In genomic region chr2:226378733-226379132, GRCh38 we compare ENCODE assay signal across 25 cellular contexts.
DNase-seq lines count a peak whose midpoint lies in the region; ATAC-seq and TF ChIP-seq lines count a peak whose summit lies in the region.
"Had no signal": no experiment of that assay in that cellular context is flagged by ENCODE, and none has a peak within 500 bp of the region (broad histone marks: within the 10 kb centered on the region; RNA-seq: fewer than 3 reads in every experiment).

No MANE protein-coding gene starts in this region.

- TF ChIP-seq CTCF in HFFc6 (IDR thresholded peaks at IDR 0.05), result no peak
- no peak for TF ChIP-seq CTCF in astrocyte of the spinal cord (IDR thresholded peaks at IDR 0.05; ENCODE audit: low read depth, low read length)
- no peak for TF ChIP-seq CTCF in dorsolateral prefrontal cortex (IDR thresholded peaks at IDR 0.05 in 54 of 56, conservative IDR thresholded peaks at IDR 0.05 in 2 of 56; ENCODE audit: low read depth in 1 of 56, partially characterized antibody in 56 of 56)

- peaks cover 4% of the 10 kb centered on the region; the same call in 1 of the 2 replicates for H3K36me3 Mint-ChIP-seq in HFFc6 (ENCODE audit: low read depth)
- H3K36me3 Mint-ChIP-seq: CD8-positive, alpha-beta T cell; naive thymus-derived CD4-positive, alpha-beta T cell had no signal

- no peaks in the 10 kb centered on the region for H3K9me3 Mint-ChIP-seq in HFFc6
- H3K9me3 Mint-ChIP-seq: CD8-positive, alpha-beta T cell had no signal

- ATAC-seq in HG03108 (IDR thresholded peaks at IDR 0.05; ENCODE audit: unreplicated experiment), result no peak
- ATAC-seq: CD8-positive, alpha-beta T cell; naive thymus-derived CD4-positive, alpha-beta T cell had no signal

- no peak overlapping the region for H3K4me3 Mint-ChIP-seq in HFFc6
- H3K4me3 Mint-ChIP-seq: CD8-positive, alpha-beta T cell; naive thymus-derived CD4-positive, alpha-beta T cell had no signal

- H3K27ac ChIP-seq in dorsolateral prefrontal cortex, result no peak overlapping the region
- H3K27ac ChIP-seq: esophagus squamous epithelium, sigmoid colon, thoracic aorta, VCaP had no signal

- H3K4me3 ChIP-seq in astrocyte of the spinal cord (ENCODE audit: low read depth, low read length), result no peak overlapping the region
- no peak overlapping the region for H3K4me3 ChIP-seq in dorsolateral prefrontal cortex
- H3K4me3 ChIP-seq: esophagus squamous epithelium, sigmoid colon, thoracic aorta had no signal

- DNase-seq in HFFc6, result peak; percentile 28
- peak; percentile 27 for DNase-seq in astrocyte of the spinal cord (ENCODE audit: low read depth, low spot score)
- peak; percentile 22 for DNase-seq in fibroblast of the conjunctiva (ENCODE audit: low read depth)
- DNase-seq in putamen (ENCODE audit: low spot score), result peak; percentile 3
- DNase-seq in stimulated activated CD4-positive, alpha-beta T cell treated with anti-CD3 and anti-CD28 coated beads, Interleukin-2, amount 100 ng/mL, for 48 hours, result no peak
- DNase-seq in AML-193 (lab: John Stamatoyannopoulos, UW), result no peak
- DNase-seq in dorsolateral prefrontal cortex, result no peak
- DNase-seq: activated CD8-positive, alpha-beta memory T cell treated with anti-CD3 and anti-CD28 coated beads, Interleukin-2, amount 50 U/mL, for 48 hours; caudate nucleus; CD8-positive, alpha-beta T cell; DMS79 treated with DMSO at 0.1 percent for 48 hours; effector CD4-positive, alpha-beta T cell; esophagus squamous epithelium; HCEC 1CT; kidney; naive thymus-derived CD4-positive, alpha-beta T cell; NCI-H2107; NCI-H510A; NK-92 treated with Interleukin-12 subunit alpha and Interleukin-12 subunit beta, amount 100 ng/mL, for 24 hours; sigmoid colon; stimulated activated naive CD4-positive, alpha-beta T cell; T-helper 2 cell had no signal

- no peak overlapping the region for H3K27ac Mint-ChIP-seq in HFFc6
- H3K27ac Mint-ChIP-seq: CD8-positive, alpha-beta T cell; naive thymus-derived CD4-positive, alpha-beta T cell had no signal

- H3K27me3 Mint-ChIP-seq in HFFc6 (ENCODE audit: insufficient read depth), result no peaks in the 10 kb centered on the region; the same call in 1 of the 2 replicates

- peaks cover 0 to 4% (median 0%) of the 10 kb centered on the region in 45 donors for H3K27me3 ChIP-seq in dorsolateral prefrontal cortex
- H3K27me3 ChIP-seq: esophagus squamous epithelium, sigmoid colon had no signal

- H3K4me1 Mint-ChIP-seq in HFFc6 (ENCODE audit: low read depth), result peaks cover 39% of the 10 kb centered on the region
- H3K4me1 Mint-ChIP-seq: naive thymus-derived CD4-positive, alpha-beta T cell had no signal

- intact Hi-C loops in dorsolateral prefrontal cortex (cut with DNase I), result no loop called here

- in situ Hi-C loops in astrocyte of the spinal cord (cut with HindIII; ENCODE audit: low sequenced_read_pairs), result no loop called here

Comparison
In these comparisons a context has a peak if more than half of its experiments do, and no peak if none do; other contexts are left out.
1. DNase-seq: peak in HFFc6 (single experiment), astrocyte of the spinal cord (single experiment), fibroblast of the conjunctiva (single experiment) and putamen (single experiment); none in stimulated activated CD4-positive, alpha-beta T cell treated with anti-CD3 and anti-CD28 coated beads, Interleukin-2, amount 100 ng/mL, for 48 hours (0 of 2), AML-193 (0 of 2) and dorsolateral prefrontal cortex (0 of 10).